9 cellular contexts compared by ENCODE assay signal in genomic region chr10:116669832-116670644, GRCh38. TPM values are rescaled to one million over a fixed set of nuclear protein-coding genes. Genes with fewer than 3 reads are reported as not detected.
DNase-seq lines count a peak whose midpoint lies in the region; FAIRE-seq and TF ChIP-seq lines count a peak whose summit lies in the region.
"Had no signal": no experiment of that assay in that cellular context is flagged by ENCODE, and none has a peak within 500 bp of the region (broad histone marks: within the 10 kb centered on the region; RNA-seq: fewer than 3 reads in every experiment).

No MANE protein-coding gene starts in this region.

- WGBS in stomach, 5 donors: 14 to 19% (median 18%) methylated on average over 19 to 40 of the region's 41 CpGs

- TF ChIP-seq POLR2A in stomach (IDR thresholded peaks at IDR 0.05): no peak

- H3K9me3 ChIP-seq in HUES48 (ENCODE audit: control insufficient read depth, insufficient read depth, low read length) (no peaks in the 10 kb centered on the region), colonic mucosa (no peaks in the 10 kb centered on the region), kidney (ENCODE audit: control insufficient read depth in 1 of 2, low read length in 2 of 2) (no peaks in the 10 kb centered on the region), stomach (no peaks in the 10 kb centered on the region), SJCRH30 (replicated peaks) (no peaks in the 10 kb centered on the region)
- H3K9me3 ChIP-seq: ascending aorta had no signal

- H3K4me1 ChIP-seq in HUES48 (ENCODE audit: control insufficient read depth, insufficient read depth, low read length) (peaks cover 16% of the 10 kb centered on the region), colonic mucosa (no peaks in the 10 kb centered on the region), kidney (ENCODE audit: control insufficient read depth in 1 of 2, insufficient read depth in 1 of 2, low read depth in 1 of 2, low read length in 2 of 2) (no peaks in the 10 kb centered on the region), stomach (peaks cover 0 to 12% (median 7%) of the 10 kb centered on the region in 4 donors), SJCRH30 (0 out of 2 replicates have a peak, but pooled peaks cover 5% of the 10 kb centered on the region)

- no peak for TF ChIP-seq CTCF in colonic mucosa (IDR thresholded peaks at IDR 0.05)
- TF ChIP-seq CTCF in kidney (IDR thresholded peaks at IDR 0.05; ENCODE audit: borderline replicate concordance, extremely low read depth, insufficient read depth): no peak
- TF ChIP-seq CTCF in stomach (IDR thresholded peaks at IDR 0.05): no peak

- no peak for FAIRE-seq in kidney (lab: Jason Lieb, UNC)

- H3K27ac ChIP-seq in HUES48 (ENCODE audit: low read depth, low read length): peak overlapping the region; percentile 69
- H3K27ac ChIP-seq in colonic mucosa: no peak overlapping the region
- no peak overlapping the region for H3K27ac ChIP-seq in kidney (ENCODE audit: low read depth in 2 of 2, low read length in 2 of 2)
- peak overlapping the region in 1 of 5 donors; percentile 50 for H3K27ac ChIP-seq in stomach
- H3K27ac ChIP-seq in SJCRH30: no peak overlapping the region
- H3K27ac ChIP-seq: ascending aorta had no signal

- H3K27me3 ChIP-seq in HUES48 (ENCODE audit: control insufficient read depth, insufficient read depth, low read length) (no peaks in the 10 kb centered on the region; the same call in 1 of the 2 replicates), colonic mucosa (no peaks in the 10 kb centered on the region), stomach (peaks cover 0 to 22% (median 15%) of the 10 kb centered on the region in 3 donors), SJCRH30 (0 out of 2 replicates have a peak, but pooled peaks cover 4% of the 10 kb centered on the region)
- H3K27me3 ChIP-seq: ascending aorta had no signal

- intact Hi-C loops in colonic mucosa (cut with DNase I) (no loop called here), kidney (cut with DNase I) (no loop called here), stomach (cut with DNase I; ENCODE audit: low total_unique reads) (no loop called here)

- peak; percentile 52 for DNase-seq in colonic mucosa
- DNase-seq in kidney: peak; percentile 82
- DNase-seq in stomach: no peak
- no peak for DNase-seq in cerebellar nuclear complex (lab: John Stamatoyannopoulos, UW)
- no peak for DNase-seq in SJCRH30
- no peak for DNase-seq in NCI-H1694 treated with DMSO at 0.1 percent for 48 hours (lab: John Stamatoyannopoulos, UW)
- DNase-seq: natural killer cell had no signal

- H3K4me3 ChIP-seq in HUES48 (ENCODE audit: low read depth, low read length): peak overlapping the region; percentile 69
- H3K4me3 ChIP-seq in colonic mucosa: peak overlapping the region; percentile 24
- H3K4me3 ChIP-seq in kidney (ENCODE audit: low read length in 2 of 2): no peak overlapping the region
- peak overlapping the region; percentile 22 to 30 (median 25) for H3K4me3 ChIP-seq in stomach
- no peak overlapping the region for H3K4me3 ChIP-seq in SJCRH30
- H3K4me3 ChIP-seq: ascending aorta had no signal

- H3K36me3 ChIP-seq in HUES48 (ENCODE audit: control insufficient read depth, insufficient read depth, low read length) (peaks cover 18% of the 10 kb centered on the region), colonic mucosa (no peaks in the 10 kb centered on the region), kidney (ENCODE audit: control insufficient read depth in 1 of 2, insufficient read depth in 2 of 2, low read length in 2 of 2) (peaks cover 7 to 8% of the 10 kb centered on the region in 2 donors), stomach (peaks cover 0 to 9% (median 5%) of the 10 kb centered on the region in 4 donors), SJCRH30 (no peaks in the 10 kb centered on the region)

- H3K9ac ChIP-seq in HUES48 (ENCODE audit: low read depth, low read length): peak overlapping the region; percentile 83
- no peak overlapping the region for H3K9ac ChIP-seq in colonic mucosa (ENCODE audit: low read depth in 2 of 2, low read length in 2 of 2)
- no peak overlapping the region for H3K9ac ChIP-seq in kidney (ENCODE audit: low read length in 2 of 2)

- TF ChIP-seq EP300 in stomach (IDR thresholded peaks at IDR 0.05): no peak

RNA-seq across cellular contexts. Expression of gene PNLIPRP2, which starts 49.3 kb away (rescaled TPM):
- 1 to 10 TPM; 5.0 to 9.1 TPM for total RNA-seq in colonic mucosa
- not detected for total RNA-seq in kidney
- not detected for polyA plus RNA-seq in kidney (ENCODE audit: insufficient read depth, low read depth, low replicate concordance)
- total RNA-seq in stomach: 10 to 100 TPM in 1 of 5 donors, 1 to 10 TPM in 1, not detected in 3; 4.1 to 11.9 TPM
- polyA plus RNA-seq in stomach: 1 to 10 TPM; 1.3 to 6.1 (median 1.3) TPM
- not detected in 2 replicates for total RNA-seq in SJCRH30 (2014; rRNA removed; shearing (Covaris generic))
- total RNA-seq: ascending aorta, natural killer cell had no signal

Comparison
In these comparisons a context has a peak if more than half of its experiments do, and no peak if none do; other contexts are left out.
1. H3K4me3 ChIP-seq: peak in HUES48 (single experiment), colonic mucosa (single experiment) and stomach (4 of 4); none in kidney (0 of 2) and SJCRH30 (single experiment).
2. DNase-seq: peak in colonic mucosa (single experiment) and kidney (single experiment); none in stomach (single experiment), cerebellar nuclear complex (0 of 2), SJCRH30 (0 of 2) and NCI-H1694 treated with DMSO at 0.1 percent for 48 hours (single experiment).